In the genomic region with DNA sequence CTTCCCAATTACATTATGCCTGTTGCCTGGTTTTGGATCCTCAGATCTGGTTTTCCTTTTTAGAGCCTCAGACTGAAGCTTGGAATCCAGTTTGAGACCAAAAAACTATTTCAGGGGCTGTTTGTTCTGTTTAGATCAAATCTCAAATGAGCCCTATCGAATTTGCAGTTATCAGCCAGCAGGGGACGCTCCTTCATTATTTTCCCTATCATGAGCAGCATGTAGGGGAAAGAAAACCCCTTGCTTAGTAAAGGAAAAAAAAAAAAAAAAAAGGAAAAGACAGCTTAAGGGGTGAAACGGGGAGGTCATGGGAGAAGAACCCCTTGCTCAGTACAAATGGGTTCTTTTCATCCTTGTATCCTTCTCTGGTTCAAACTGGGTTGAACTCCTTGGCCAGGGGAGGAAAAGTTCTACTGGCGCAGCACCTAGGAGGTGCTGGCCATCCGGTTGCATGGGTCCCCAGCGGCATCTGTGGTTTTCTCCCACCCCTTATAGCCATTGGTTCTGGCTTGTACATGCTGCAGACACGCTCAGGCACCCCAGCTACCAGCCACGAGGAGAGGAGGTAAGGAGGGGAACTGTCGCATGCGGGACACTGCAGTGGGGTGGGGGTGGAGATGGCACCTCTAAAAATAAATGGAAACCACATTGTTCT, we compare ENCODE assay signal across 11 cellular contexts.
DNase-seq lines count a peak whose midpoint lies in the region; ATAC-seq, FAIRE-seq and TF ChIP-seq lines count a peak whose summit lies in the region.
"Had no signal": no experiment of that assay in that cellular context is flagged by ENCODE, and none has a peak within 500 bp of the region (broad histone marks: within the 10 kb centered on the region; RNA-seq: fewer than 3 reads in every experiment).

No MANE protein-coding gene starts in this region.

- in situ Hi-C loops in HepG2 (cut with HindIII; ENCODE audit: extremely low pct_ligation_motif_present, low pct_unique_long_range_greater_than_20kb): no loop called here

- ATAC-seq in HepG2 (peak; percentile 69), right lobe of liver (no peak)

- intact Hi-C loops in HepG2 (cut with micrococcal nuclease; ENCODE audit: unreplicated experiment) (loop anchor here (5.0 to 10.0 kb wide), 2 partner anchors 74 to 1523 kb away; no protein-coding TSS in a partner anchor), right lobe of liver (cut with DNase I) (no loop called here), endothelial cell of umbilical vein (cut with micrococcal nuclease) (loop anchor here (5.0 kb wide), 2 partner anchors 1376 to 1526 kb away; a partner anchor contains a TSS), ovary (cut with DNase I) (no loop called here)
- intact Hi-C loops in CD4-positive, alpha-beta memory T cell (cut with micrococcal nuclease): no loop called here

- peak overlapping the region; percentile 15 for H2AFZ ChIP-seq in HepG2 (ENCODE audit: low read length)
- H2AFZ ChIP-seq in endothelial cell of umbilical vein (ENCODE audit: low read depth, low read length): no peak overlapping the region

- H3K9ac ChIP-seq in HepG2 (ENCODE audit: insufficient read depth, low read depth, low read length) (no peak overlapping the region), endothelial cell of umbilical vein (replicated peaks; ENCODE audit: extremely low read depth, insufficient read depth, low read length) (no peak overlapping the region)

- dilution Hi-C loops in endothelial cell of umbilical vein (cut with MboI; ENCODE audit: extremely low pct_ligation_motif_present, low sequenced_read_pairs): no loop called here

- 0 out of 5 replicates have a peak, but pooled peaks cover 0 to 4% of the 10 kb centered on the region in 2 experiments for H3K27me3 ChIP-seq in HepG2 (ENCODE audit: control insufficient read depth in 1 of 2, insufficient read depth in 2 of 2, low read length in 2 of 2)
- H3K27me3 ChIP-seq in right lobe of liver: no peaks in the 10 kb centered on the region
- H3K27me3 ChIP-seq in endothelial cell of umbilical vein (ENCODE audit: control insufficient read depth in 2 of 2, insufficient read depth in 2 of 2, low read length in 2 of 2): no peaks in the 10 kb centered on the region
- no peaks in the 10 kb centered on the region for H3K27me3 ChIP-seq in CD4-positive, alpha-beta memory T cell (ENCODE audit: insufficient read depth, low read length)
- no peaks in the 10 kb centered on the region for H3K27me3 ChIP-seq in ovary

- H3K27ac Mint-ChIP-seq in CD4-positive, alpha-beta memory T cell: no peak overlapping the region
- H3K27ac Mint-ChIP-seq: activated naive CD8-positive, alpha-beta T cell treated with anti-CD3 and anti-CD28 coated beads, Interleukin-2, amount 10 ng/mL, durations not matched to agents 7 days and 5 days; CD4-positive, alpha-beta T cell had no signal

- FAIRE-seq in HepG2 (lab: Jason Lieb, UNC) (no peak), endothelial cell of umbilical vein (lab: Jason Lieb, UNC) (no peak)

- TF ChIP-seq RAD21 in HepG2 (CRISPR knock-in tag; IDR thresholded peaks at IDR 0.05): no peak

- WGBS in HepG2 (ENCODE audit: low lambda C conversion rate): 45% methylated on average over 7 of the region's 10 CpGs
- WGBS in right lobe of liver (ENCODE audit: insufficient coverage, low coverage, low lambda C conversion rate, missing lambda C conversion rate): 71% methylated on average over 10 of the region's 10 CpGs
- WGBS in ovary, 3 donors: 69 to 73% (median 72%) methylated on average over 10 of the region's 10 CpGs

- POLR2A ChIA-PET in HepG2 (lab: Yijun Ruan, JAX): interaction anchor here (1.9 kb wide), 1 partner anchor 14 kb away, joined by 8 read pairs; no protein-coding TSS in a partner anchor
- POLR2A ChIA-PET in endothelial cell of umbilical vein (lab: Charles Lee): no interaction called here
- POLR2A ChIA-PET in CD4-positive, alpha-beta memory T cell (lab: Charles Lee; ENCODE audit: partially characterized antibody): no interaction called here

- CTCF ChIA-PET in HepG2 (lab: Yijun Ruan, JAX; ENCODE audit: low intra/inter-chr PET ratio, low total read pairs): no interaction called here
- CTCF ChIA-PET in endothelial cell of umbilical vein (lab: Charles Lee): interaction anchor here (0.6 to 1.9 kb wide), 6 partner anchors 10 to 1527 kb away, joined by 3 to 8 read pairs (median 4); no protein-coding TSS in a partner anchor
- CTCF ChIA-PET in CD4-positive, alpha-beta memory T cell (lab: Charles Lee; ENCODE audit: partially characterized antibody): no interaction called here

- TF ChIP-seq CTCF in HepG2 (CRISPR knock-in tag; IDR thresholded peaks at IDR 0.05) (peak; percentile 50), right lobe of liver (IDR thresholded peaks at IDR 0.05) (peak in 1 of 4 donors; percentile 28), endothelial cell of umbilical vein (IDR thresholded peaks at IDR 0.05; ENCODE audit: extremely low read depth in 1 of 2, insufficient read depth in 1 of 2, low read depth in 1 of 2, low read length in 2 of 2) (peak; percentile 47), ovary (IDR thresholded peaks at IDR 0.05) (no peak)

- H3K36me3 Mint-ChIP-seq in CD4-positive, alpha-beta memory T cell: no peaks in the 10 kb centered on the region
- H3K36me3 Mint-ChIP-seq: activated naive CD8-positive, alpha-beta T cell treated with anti-CD3 and anti-CD28 coated beads, Interleukin-2, amount 10 ng/mL, durations not matched to agents 7 days and 5 days had no signal

- H3K79me2 ChIP-seq in HepG2 (ENCODE audit: insufficient read depth, low read length) (no peaks in the 10 kb centered on the region), endothelial cell of umbilical vein (ENCODE audit: control insufficient read depth, insufficient read depth, low read length) (no peaks in the 10 kb centered on the region)

- no peak overlapping the region for H3K4me3 ChIP-seq in HepG2 (replicated peaks in 1 of 3; ENCODE audit: insufficient read depth in 1 of 3, low read depth in 2 of 3, low read length in 3 of 3)
- H3K4me3 ChIP-seq in right lobe of liver: no peak overlapping the region
- H3K4me3 ChIP-seq in endothelial cell of umbilical vein (replicated peaks in 1 of 3; ENCODE audit: insufficient read depth in 1 of 3, low read depth in 1 of 3, low read length in 3 of 3): no peak overlapping the region
- H3K4me3 ChIP-seq in CD4-positive, alpha-beta memory T cell (ENCODE audit: low read length in 2 of 2): no peak overlapping the region
- H3K4me3 ChIP-seq in ovary: no peak overlapping the region

- H3K9me3 ChIP-seq in HepG2 (ENCODE audit: low read length) (no peaks in the 10 kb centered on the region), right lobe of liver (no peaks in the 10 kb centered on the region), endothelial cell of umbilical vein (replicated peaks; ENCODE audit: control insufficient read depth, insufficient read depth, low read length) (no peaks in the 10 kb centered on the region), ovary (no peaks in the 10 kb centered on the region)
- no peaks in the 10 kb centered on the region for H3K9me3 ChIP-seq in CD4-positive, alpha-beta memory T cell (ENCODE audit: control insufficient read depth in 1 of 2, low read length in 2 of 2)

- no TSS peak for BruUV-seq in HepG2 (replicated peaks; lab: Mats Ljungman, UMichigan)
- BruUV-seq in endothelial cell of umbilical vein (replicated peaks; lab: Mats Ljungman, UMichigan): no TSS peak

- H3K4me3 Mint-ChIP-seq in CD4-positive, alpha-beta memory T cell: no peak overlapping the region
- H3K4me3 Mint-ChIP-seq: activated naive CD8-positive, alpha-beta T cell treated with anti-CD3 and anti-CD28 coated beads, Interleukin-2, amount 10 ng/mL, durations not matched to agents 7 days and 5 days; CD4-positive, alpha-beta T cell had no signal

- H3K9me3 Mint-ChIP-seq in CD4-positive, alpha-beta memory T cell: peaks cover 0 to 6% (median 0%) of the 10 kb centered on the region in 8 donors
- H3K9me3 Mint-ChIP-seq: activated naive CD8-positive, alpha-beta T cell treated with anti-CD3 and anti-CD28 coated beads, Interleukin-2, amount 10 ng/mL, durations not matched to agents 7 days and 5 days; CD4-positive, alpha-beta T cell had no signal

- H3K36me3 ChIP-seq in HepG2 (replicated peaks in 1 of 2; ENCODE audit: control insufficient read depth in 1 of 2, insufficient read depth in 2 of 2, low read length in 2 of 2) (no peaks in the 10 kb centered on the region), right lobe of liver (no peaks in the 10 kb centered on the region), endothelial cell of umbilical vein (ENCODE audit: control insufficient read depth in 2 of 2, extremely low read depth in 1 of 2, insufficient read depth in 2 of 2, low read length in 2 of 2) (no peaks in the 10 kb centered on the region), ovary (no peaks in the 10 kb centered on the region)
- no peaks in the 10 kb centered on the region for H3K36me3 ChIP-seq in CD4-positive, alpha-beta memory T cell (ENCODE audit: insufficient read depth, low read length)

- no peaks in the 10 kb centered on the region for H3K4me1 Mint-ChIP-seq in CD4-positive, alpha-beta memory T cell
- H3K4me1 Mint-ChIP-seq: activated naive CD8-positive, alpha-beta T cell treated with anti-CD3 and anti-CD28 coated beads, Interleukin-2, amount 10 ng/mL, durations not matched to agents 7 days and 5 days had no signal

- no peaks in the 10 kb centered on the region for H3K9me1 ChIP-seq in endothelial cell of umbilical vein (replicated peaks; ENCODE audit: control insufficient read depth, extremely low read depth, insufficient read depth, low read length)

- no peaks in the 10 kb centered on the region for H3K27me3 Mint-ChIP-seq in CD4-positive, alpha-beta memory T cell
- H3K27me3 Mint-ChIP-seq: activated naive CD8-positive, alpha-beta T cell treated with anti-CD3 and anti-CD28 coated beads, Interleukin-2, amount 10 ng/mL, durations not matched to agents 7 days and 5 days; CD4-positive, alpha-beta T cell had no signal

- TF ChIP-seq POLR2A in HepG2 (IDR thresholded peaks at IDR 0.05; ENCODE audit: insufficient read depth in 1 of 2, low read depth in 2 of 2, low read length in 2 of 2): no peak
- TF ChIP-seq POLR2A in right lobe of liver (IDR thresholded peaks at IDR 0.05): no peak
- TF ChIP-seq POLR2A in endothelial cell of umbilical vein (IDR thresholded peaks at IDR 0.05; ENCODE audit: low read depth, low read length): no peak
- TF ChIP-seq POLR2A in ovary (IDR thresholded peaks at IDR 0.05): no peak

- H3K4me2 ChIP-seq in HepG2 (ENCODE audit: low read depth, low read length): peak overlapping the region; percentile 37; the same call in 1 of the 2 replicates
- no peak overlapping the region for H3K4me2 ChIP-seq in endothelial cell of umbilical vein (ENCODE audit: insufficient read depth, low read length)

- TF ChIP-seq EP300 in HepG2 (IDR thresholded peaks at IDR 0.05; ENCODE audit: low read depth in 2 of 2, low read length in 2 of 2) (no peak), HepG2 (CRISPR knock-in tag; IDR thresholded peaks at IDR 0.05; ENCODE audit: borderline replicate concordance) (no peak), ovary (IDR thresholded peaks at IDR 0.05) (no peak)

- H3K27ac ChIP-seq in HepG2 (ENCODE audit: extremely low read length, insufficient read depth, low read length): no peak overlapping the region
- H3K27ac ChIP-seq in right lobe of liver: no peak overlapping the region
- no peak overlapping the region for H3K27ac ChIP-seq in endothelial cell of umbilical vein (ENCODE audit: insufficient read depth, low read depth, low read length)
- H3K27ac ChIP-seq in CD4-positive, alpha-beta memory T cell (ENCODE audit: low read depth, low read length): no peak overlapping the region
- no peak overlapping the region for H3K27ac ChIP-seq in ovary

- H3K4me1 ChIP-seq in HepG2 (ENCODE audit: insufficient read depth, low read length) (0 out of 2 replicates have a peak, but pooled peaks cover 9% of the 10 kb centered on the region), right lobe of liver (no peaks in the 10 kb centered on the region), endothelial cell of umbilical vein (ENCODE audit: control insufficient read depth, extremely low read depth, insufficient read depth, low read length) (no peaks in the 10 kb centered on the region), ovary (ENCODE audit: insufficient read depth) (no peaks in the 10 kb centered on the region)
- no peaks in the 10 kb centered on the region for H3K4me1 ChIP-seq in CD4-positive, alpha-beta memory T cell (ENCODE audit: insufficient read depth, low read length)

- DNase-seq in HepG2 (ENCODE audit: low spot score): no peak
- DNase-seq in right lobe of liver: no peak
- peak; percentile 9 for DNase-seq in NCI-H226
- peak; percentile 17 for DNase-seq in endothelial cell of umbilical vein (ENCODE audit: low read depth, low spot score)
- no peak for DNase-seq in CD4-positive, alpha-beta memory T cell
- no peak for DNase-seq in COR-L47 (lab: John Stamatoyannopoulos, UW)
- no peak for DNase-seq in GDM1 (lab: John Stamatoyannopoulos, UW)
- DNase-seq in ovary: no peak
- DNase-seq: activated naive CD8-positive, alpha-beta T cell treated with anti-CD3 and anti-CD28 coated beads, Interleukin-2, amount 10 ng/mL, durations not matched to agents 7 days and 5 days; CD4-positive, alpha-beta T cell; T1000 had no signal

- H4K20me1 ChIP-seq in HepG2 (ENCODE audit: insufficient read depth, low read length) (no peaks in the 10 kb centered on the region), endothelial cell of umbilical vein (replicated peaks; ENCODE audit: control insufficient read depth, extremely low read depth, insufficient read depth, low read length) (no peaks in the 10 kb centered on the region)

Comparison
In these comparisons a context has a peak if more than half of its experiments do, and no peak if none do; other contexts are left out.
1. intact Hi-C loops: an anchor here in HepG2 (5.0 to 10.0 kb wide) and endothelial cell of umbilical vein (5.0 kb wide); none called in right lobe of liver, CD4-positive, alpha-beta memory T cell and ovary.
2. DNase-seq: peak in NCI-H226 (single experiment) and endothelial cell of umbilical vein (single experiment); none in HepG2 (single experiment), right lobe of liver (0 of 3), CD4-positive, alpha-beta memory T cell (0 of 5), COR-L47 (single experiment), GDM1 (single experiment) and ovary (0 of 5).
3. CTCF ChIP-seq: peak in HepG2 (single experiment) and endothelial cell of umbilical vein (2 of 2); none in ovary (0 of 3).